In genomic region chr4:84474107-84474506, GRCh38 we compare ENCODE assay signal across 28 cellular contexts. TPM values are rescaled to one million over a fixed set of nuclear protein-coding genes. Genes with fewer than 3 reads are reported as not detected.
"Had no signal": no experiment of that assay in that cellular context is flagged by ENCODE, and none has a peak within 500 bp of the region (broad histone marks: within the 10 kb centered on the region; RNA-seq: fewer than 3 reads in every experiment).

No MANE protein-coding gene starts in this region.

- H3K9me3 ChIP-seq: left ventricle myocardium inferior, ovary, right atrium auricular region, right lobe of liver, stomach, testis, thyroid gland, transverse colon, upper lobe of left lung, vagina had no signal

- H3K36me3 ChIP-seq: left ventricle myocardium inferior, ovary, right atrium auricular region, right lobe of liver, stomach, thyroid gland, transverse colon, upper lobe of left lung, vagina had no signal

- ATAC-seq: left cardiac atrium; naive thymus-derived CD4-positive, alpha-beta T cell; natural killer cell treated with Interleukin-12 subunit alpha and Interleukin-12 subunit beta and Interleukin-15 and Interleukin-18, amount 100 ng/mL, for 72 hours; right lobe of liver; stimulated activated naive B cell treated with anti-CD40 and anti-IgM and Interleukin-4, amounts not matched to agents 10 μg/mL and 1 μg/mL and 100 μg/mL, for 72 hours; stimulated activated naive CD8-positive, alpha-beta T cell treated with anti-CD3 and anti-CD28 coated beads, Interleukin-15, Interleukin-2, amounts not matched to agents 100 U/mL and 50 U/mL, for 24 hours had no signal

- DNase-seq: hippocampal formation; kidney glomerular epithelial cell; left cardiac atrium; left ventricle myocardium inferior; mesendoderm; naive thymus-derived CD4-positive, alpha-beta T cell; ovary; right lobe of liver; stimulated activated CD4-positive, alpha-beta T cell treated with anti-CD3 and anti-CD28 coated beads, Interleukin-2, amount 100 ng/mL, for 24 hours; stimulated activated CD4-positive, alpha-beta T cell treated with anti-CD3 and anti-CD28 coated beads, Interleukin-4, amount 100 ng/mL, for 1 hour; stimulated activated naive B cell treated with anti-CD40 and anti-IgM and Interleukin-4, amounts not matched to agents 10 μg/mL and 1 μg/mL and 100 μg/mL, for 72 hours; stimulated activated naive CD8-positive, alpha-beta T cell treated with anti-CD3 and anti-CD28 coated beads, Interleukin-15, Interleukin-2, amounts not matched to agents 100 U/mL and 50 U/mL, for 24 hours; stomach; testis; thyroid gland; transverse colon; upper lobe of left lung had no signal

- H3K4me3 ChIP-seq: left ventricle myocardium inferior, lung, ovary, right atrium auricular region, right lobe of liver, smooth muscle cell, stomach, testis, thyroid gland, transverse colon, upper lobe of left lung, vagina had no signal

- H3K4me1 ChIP-seq: left ventricle myocardium inferior, right atrium auricular region, right lobe of liver, stomach, testis, thyroid gland, transverse colon, upper lobe of left lung, vagina had no signal

- H3K27ac ChIP-seq: left ventricle myocardium inferior, ovary, right atrium auricular region, right lobe of liver, stomach, testis, thyroid gland, transverse colon, upper lobe of left lung, vagina had no signal

RNA-seq across cellular contexts. Expression of gene NKX6-1, which starts 25.0 kb away (rescaled TPM):
- total RNA-seq: left cardiac atrium; left ventricle myocardium inferior; mesothelial cell of epicardium; mononuclear cell; naive thymus-derived CD4-positive, alpha-beta T cell; natural killer cell treated with Interleukin-12 subunit alpha and Interleukin-12 subunit beta and Interleukin-15 and Interleukin-18, amount 100 ng/mL, for 72 hours; pulmonary artery endothelial cell; renal cortical epithelial cell; right atrium auricular region; right lobe of liver; skeletal muscle tissue; smooth muscle cell; urinary bladder; vagina had no signal
